Comparison of ENCODE assay signal across 9 cellular contexts in the genomic region with DNA sequence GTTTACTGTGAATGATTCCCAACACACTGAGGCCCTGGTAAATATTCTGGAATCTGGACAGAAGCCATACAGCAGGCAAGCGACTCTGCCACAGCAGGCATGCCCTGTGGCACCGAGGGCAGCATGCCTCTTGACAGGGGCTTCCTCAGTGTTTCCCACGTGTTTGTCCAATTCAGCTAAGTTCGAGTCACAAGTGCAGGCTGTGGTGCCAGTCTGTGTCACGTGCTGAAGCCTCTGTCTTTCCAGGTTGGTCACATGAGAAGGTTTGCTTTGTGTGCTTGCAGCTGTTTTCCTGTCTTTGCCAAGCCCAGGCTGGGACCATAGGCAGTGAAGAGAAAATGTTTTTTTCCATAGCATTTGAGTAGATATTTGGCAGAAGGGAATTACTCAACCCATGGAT. TPM values are rescaled to one million over a fixed set of nuclear protein-coding genes. Genes with fewer than 3 reads are reported as not detected.
DNase-seq lines count a peak whose midpoint lies in the region; ATAC-seq, FAIRE-seq and TF ChIP-seq lines count a peak whose summit lies in the region.
"Had no signal": no experiment of that assay in that cellular context is flagged by ENCODE, and none has a peak within 500 bp of the region (broad histone marks: within the 10 kb centered on the region; RNA-seq: fewer than 3 reads in every experiment).

No MANE protein-coding gene starts in this region.

- peak; percentile 85 for FAIRE-seq in GM12891 (lab: Jason Lieb, UNC)

- H3K27me3 Mint-ChIP-seq in activated T-cell treated with anti-CD3 and anti-CD28 coated beads, Interleukin-2, amount 50 U/mL, for 72 hours (ENCODE audit: low read depth), result no peaks in the 10 kb centered on the region

- H3K27ac ChIP-seq in OCI-LY7 (ENCODE audit: low read depth, low read length, poor library complexity, severe bottlenecking) (peak overlapping the region; percentile 97), hepatocyte (peak overlapping the region; percentile 87)

- peak overlapping the region; percentile 97 for H3K4me3 ChIP-seq in OCI-LY7 (ENCODE audit: low read depth, low read length, poor library complexity, severe bottlenecking)
- H3K4me3 ChIP-seq in hepatocyte, result no peak overlapping the region

- H3K27ac Mint-ChIP-seq in activated T-cell treated with anti-CD3 and anti-CD28 coated beads, Interleukin-2, amount 50 U/mL, for 72 hours, result no peak overlapping the region

- CTCF ChIA-PET in OCI-LY7 (lab: Charles Lee; ENCODE audit: unreplicated experiment), result interaction anchor here (0.8 to 0.9 kb wide), 2 partner anchors 9 to 13 kb away, joined by 3 read pairs; no protein-coding TSS in a partner anchor

- H3K9me3 Mint-ChIP-seq in activated T-cell treated with anti-CD3 and anti-CD28 coated beads, Interleukin-2, amount 50 U/mL, for 72 hours, result no peaks in the 10 kb centered on the region

- 74% methylated on average over 5 of the region's 5 CpGs for WGBS in hepatocyte (ENCODE audit: low lambda C conversion rate, missing lambda C conversion rate)

- H3K36me3 ChIP-seq in OCI-LY7 (ENCODE audit: insufficient read depth, low read length) (no peaks in the 10 kb centered on the region), hepatocyte (replicated peaks; ENCODE audit: insufficient read depth, low read depth) (no peaks in the 10 kb centered on the region)

- TF ChIP-seq POLR2A in GM12891 (IDR thresholded peaks at IDR 0.05; ENCODE audit: low read depth, low read length), result no peak
- no peak for TF ChIP-seq POLR2A in GM18505 (IDR thresholded peaks at IDR 0.05; ENCODE audit: borderline replicate concordance, extremely low read depth, insufficient read depth, insufficient read length)

- peaks cover 26% of the 10 kb centered on the region for H3K79me2 ChIP-seq in OCI-LY7 (ENCODE audit: insufficient read depth, low read depth, low read length)
- peaks cover 23% of the 10 kb centered on the region for H3K79me2 ChIP-seq in hepatocyte

- BruUV-seq in OCI-LY7 (replicated peaks; lab: Mats Ljungman, UMichigan), result no TSS peak

- TF ChIP-seq CTCF in OCI-LY7 (conservative IDR thresholded peaks at IDR 0.05; ENCODE audit: low read length) (no peak), hepatocyte (IDR thresholded peaks at IDR 0.05; ENCODE audit: poor library complexity) (no peak)

- POLR2A ChIA-PET in OCI-LY7 (lab: Charles Lee), result interaction anchor here (0.5 to 3.1 kb wide), 5 partner anchors 10 to 82 kb away, joined by 3 to 12 read pairs (median 4); no protein-coding TSS in a partner anchor

- intact Hi-C loops in OCI-LY7 (cut with micrococcal nuclease; ENCODE audit: unreplicated experiment) (loop anchor here (10.0 kb wide), 2 partner anchors 1117 to 1173 kb away; a partner anchor contains a TSS), sciatic nerve (cut with DNase I) (no loop called here)

- H3K4me1 Mint-ChIP-seq in activated T-cell treated with anti-CD3 and anti-CD28 coated beads, Interleukin-2, amount 50 U/mL, for 72 hours (ENCODE audit: low read depth), result peaks cover 37% of the 10 kb centered on the region

- H3K4me2 ChIP-seq in OCI-LY7 (ENCODE audit: low read length) (peak overlapping the region; percentile 87), hepatocyte (no peak overlapping the region)

- H3K27me3 ChIP-seq in hepatocyte, result no peaks in the 10 kb centered on the region

- H3K9me3 ChIP-seq in OCI-LY7 (ENCODE audit: low read length) (no peaks in the 10 kb centered on the region), hepatocyte (ENCODE audit: low read depth) (no peaks in the 10 kb centered on the region)

- H2AFZ ChIP-seq in OCI-LY7 (ENCODE audit: low read length) (peak overlapping the region; percentile 68; the same call in 1 of the 2 replicates), hepatocyte (no peak overlapping the region)

- H4K20me1 ChIP-seq in OCI-LY7 (ENCODE audit: insufficient read depth, low read length) (no peaks in the 10 kb centered on the region), hepatocyte (ENCODE audit: insufficient read depth, poor library complexity, severe bottlenecking) (no peaks in the 10 kb centered on the region)

- H3K4me1 ChIP-seq in OCI-LY7 (ENCODE audit: insufficient read depth, low read length, poor library complexity, severe bottlenecking) (peaks cover 39% of the 10 kb centered on the region), hepatocyte (ENCODE audit: insufficient read depth) (peaks cover 36% of the 10 kb centered on the region)

- ATAC-seq in sciatic nerve, result peak; percentile 1
- no peak for ATAC-seq in GM18505 (IDR thresholded peaks at IDR 0.05; ENCODE audit: unreplicated experiment)
- no peak for ATAC-seq in HG03196 (IDR thresholded peaks at IDR 0.05; ENCODE audit: unreplicated experiment)
- ATAC-seq in activated T-cell treated with anti-CD3 and anti-CD28 coated beads, Interleukin-2, amount 50 U/mL, for 72 hours (replicated peaks in 1 of 2), result no peak

- DNase-seq in GM12891 (ENCODE audit: insufficient read length, low spot score), result no peak
- DNase-seq in OCI-LY7 (ENCODE audit: low spot score), result peak; percentile 64
- peak; percentile 32 for DNase-seq in hepatocyte (ENCODE audit: low spot score)
- no peak for DNase-seq in sciatic nerve (ENCODE audit: low spot score)
- no peak for DNase-seq in activated T-cell treated with anti-CD3 and anti-CD28 coated beads, Interleukin-2, amount 50 U/mL, for 72 hours
- no peak for DNase-seq in activated CD4-positive, alpha-beta T cell treated with anti-CD3 and anti-CD28 coated beads for 48 hours
- DNase-seq: NCI-H146 had no signal

- no peaks in the 10 kb centered on the region for H3K36me3 Mint-ChIP-seq in activated T-cell treated with anti-CD3 and anti-CD28 coated beads, Interleukin-2, amount 50 U/mL, for 72 hours (ENCODE audit: insufficient read depth in 2 of 2)

- H3K9me2 ChIP-seq in OCI-LY7 (ENCODE audit: insufficient read depth, low read length) (no peaks in the 10 kb centered on the region), hepatocyte (replicated peaks; ENCODE audit: insufficient read depth) (no peaks in the 10 kb centered on the region)

- no peak overlapping the region for H3K4me3 Mint-ChIP-seq in activated T-cell treated with anti-CD3 and anti-CD28 coated beads, Interleukin-2, amount 50 U/mL, for 72 hours

TF ChIP-seq in GM12891, 5 proteins besides CTCF, POLR2A, EP300 and RAD21:
- TF ChIP-seq POLR2AphosphoS5 (IDR thresholded peaks at IDR 0.05; ENCODE audit: low read depth, low read length), result no peak
- TF ChIP-seq SPI1 (IDR thresholded peaks at IDR 0.05; ENCODE audit: low read depth, low read length), result no peak
- TF ChIP-seq TAF1 (IDR thresholded peaks at IDR 0.05; ENCODE audit: low read depth, low read length), result no peak
- no peak for TF ChIP-seq POU2F2 (IDR thresholded peaks at IDR 0.05; ENCODE audit: low read depth, low read length)
- no peak for TF ChIP-seq PAX5 (IDR thresholded peaks at IDR 0.05; ENCODE audit: insufficient read depth, low read length, severe bottlenecking)

RNA-seq across cellular contexts. Expression of a gene that starts 2.4 kb away (rescaled TPM):
- polyA plus RNA-seq in GM12891 (2012; ENCODE audit: low read depth, missing spikeins), result 32.9 TPM
- 102 and 129 TPM in 2 replicates for total RNA-seq in OCI-LY7 (2014; rRNA removed; shearing (Covaris generic))
- total RNA-seq in OCI-LY7 (2022) (182 and 196 TPM in 2 replicates), hepatocyte (55.8 and 58.6 TPM in 2 replicates), sciatic nerve (52.3 TPM)
- polyA plus RNA-seq in hepatocyte, result 33.9 and 43.6 TPM in 2 replicates
- total RNA-seq in activated T-cell treated with anti-CD3 and anti-CD28 coated beads, Interleukin-2, amount 50 U/mL, for 72 hours, result 10 to 100 TPM; 27.5 to 30.6 TPM

RNA-seq across cellular contexts. Expression of a gene that starts 26.1 kb away (rescaled TPM):
- 0.14 TPM for polyA plus RNA-seq in GM12891 (2012; ENCODE audit: low read depth, missing spikeins)
- not detected in 2 replicates for total RNA-seq in OCI-LY7 (2014; rRNA removed; shearing (Covaris generic))
- not detected in 2 replicates for total RNA-seq in OCI-LY7 (2022)
- 9.3 and 11.4 TPM in 2 replicates for total RNA-seq in hepatocyte
- 8.2 and 10.9 TPM in 2 replicates for polyA plus RNA-seq in hepatocyte
- 27.2 TPM for total RNA-seq in sciatic nerve
- not detected for total RNA-seq in activated T-cell treated with anti-CD3 and anti-CD28 coated beads, Interleukin-2, amount 50 U/mL, for 72 hours

Comparison
In these comparisons a context has a peak if more than half of its experiments do, and no peak if none do; other contexts are left out.
1. DNase-seq: peak in OCI-LY7 (single experiment) and hepatocyte (single experiment); none in GM12891 (single experiment), sciatic nerve (single experiment), activated T-cell treated with anti-CD3 and anti-CD28 coated beads, Interleukin-2, amount 50 U/mL, for 72 hours (0 of 2) and activated CD4-positive, alpha-beta T cell treated with anti-CD3 and anti-CD28 coated beads for 48 hours (single experiment).
2. RNA of a gene that starts 26.1 kb away (total RNA-seq): 27.2 TPM in sciatic nerve (single experiment) and 9.3 to 11.4 TPM in hepatocyte; not detected in OCI-LY7 and not detected in activated T-cell treated with anti-CD3 and anti-CD28 coated beads, Interleukin-2, amount 50 U/mL, for 72 hours; every median in the first group is over 10 times any median in the second.